Comparison of ENCODE assay signal across 8 cellular contexts in genomic region chr21:34845521-34846213, GRCh38.
DNase-seq lines count a peak whose midpoint lies in the region; ATAC-seq, FAIRE-seq and TF ChIP-seq lines count a peak whose summit lies in the region.

No MANE protein-coding gene starts in this region.

- TF ChIP-seq EP300 in A549 (IDR thresholded peaks at IDR 0.05), result no peak

- H3K4me1 ChIP-seq in A549, result peaks cover 45% of the 10 kb centered on the region
- peaks cover 14 to 31% of the 10 kb centered on the region in 2 donors for H3K4me1 ChIP-seq in breast epithelium

- peak overlapping the region; percentile 64 to 89 for H3K27ac ChIP-seq in A549
- H3K27ac ChIP-seq in breast epithelium, result peak overlapping the region; percentile 84

- CTCF ChIA-PET in A549 (lab: Yijun Ruan, JAX), result interaction anchor here (0.6 to 2.3 kb wide), 6 partner anchors 40 to 470 kb away, joined by 3 to 12 read pairs (median 4); no protein-coding TSS in a partner anchor

- 73% methylated on average over 5 of the region's 6 CpGs for WGBS in A549 (ENCODE audit: missing lambda C conversion rate)

- no peaks in the 10 kb centered on the region for H3K9me3 ChIP-seq in A549
- H3K9me3 ChIP-seq in breast epithelium, result no peaks in the 10 kb centered on the region

- no peak for TF ChIP-seq POLR2A in A549 (IDR thresholded peaks at IDR 0.05; ENCODE audit: low read length)
- TF ChIP-seq POLR2A in breast epithelium (IDR thresholded peaks at IDR 0.05), result no peak

- no peak for TF ChIP-seq RAD21 in A549 (conservative IDR thresholded peaks at IDR 0.05 in 1 of 2, IDR thresholded peaks at IDR 0.05 in 1 of 2)

- ATAC-seq in A549 (peak in 1 of 2 experiments; percentile 20; a peak in 2 of 6 replicates), GM18861 (IDR thresholded peaks at IDR 0.05; ENCODE audit: unreplicated experiment) (peak; percentile 87), HG03045 (IDR thresholded peaks at IDR 0.05; ENCODE audit: unreplicated experiment) (peak; percentile 79)

- DNase-seq in A549 (ENCODE audit: low read depth in 1 of 2, low spot score in 1 of 2) (no peak), OCI-M1 (lab: John Stamatoyannopoulos, UW) (peak; percentile 48), breast epithelium (ENCODE audit: low spot score in 2 of 2) (peak in 1 of 2 donors; percentile 92), myocyte (ENCODE audit: low read depth) (peak; percentile 52), cerebellar nuclear complex (lab: John Stamatoyannopoulos, UW) (no peak), HTR-8/SVneo (ENCODE audit: insufficient read length, low spot score) (no peak)

- FAIRE-seq in A549 (lab: Jason Lieb, UNC) (no peak), HTR-8/SVneo (lab: Jason Lieb, UNC) (no peak)

- H3K4me3 ChIP-seq in A549 (no peak overlapping the region), breast epithelium (peak overlapping the region in 1 of 3 donors; percentile 12)

- H3K4me2 ChIP-seq in A549, result peak overlapping the region; percentile 68

- intact Hi-C loops in breast epithelium (cut with DNase I; ENCODE audit: low total_unique reads), result no loop called here

- POLR2A ChIA-PET in A549 (lab: Yijun Ruan, JAX), result interaction anchor here (1.8 to 2.2 kb wide), 3 partner anchors 9 to 38 kb away, joined by 7 to 9 read pairs (median 8); no protein-coding TSS in a partner anchor

- no peaks in the 10 kb centered on the region for H3K27me3 ChIP-seq in breast epithelium

- no peak for TF ChIP-seq CTCF in A549 (IDR thresholded peaks at IDR 0.05)
- no peak for TF ChIP-seq CTCF in breast epithelium (IDR thresholded peaks at IDR 0.05)

- H3K36me3 ChIP-seq in breast epithelium, result no peaks in the 10 kb centered on the region

TF ChIP-seq in A549, 52 proteins besides CTCF, POLR2A, EP300 and RAD21:
- TF ChIP-seq RARB (CRISPR knock-in tag; IDR thresholded peaks at IDR 0.05) (no peak), SMC3 (IDR thresholded peaks at IDR 0.05) (no peak), POLR2AphosphoS2 (conservative IDR thresholded peaks at IDR 0.05; ENCODE audit: low read length) (no peak), FOSL2 (IDR thresholded peaks at IDR 0.05) (no peak), FOSL2 (CRISPR knock-in tag; IDR thresholded peaks at IDR 0.05) (0 out of 2 replicates have a peak, but pooled peaks have one; percentile 10), FOXS1 (CRISPR knock-in tag; IDR thresholded peaks at IDR 0.05) (peak; percentile 64; the same call in 1 of the 2 replicates)

Comparison
In these comparisons a context has a peak if more than half of its experiments do, and no peak if none do; other contexts are left out.
1. DNase-seq: peak in OCI-M1 (single experiment) and myocyte (single experiment); none in A549 (0 of 2), cerebellar nuclear complex (0 of 2) and HTR-8/SVneo (single experiment).